In genomic region chr6:16737389-16737788, GRCh38 we compare ENCODE assay signal across 10 cellular contexts. TPM values are rescaled to one million over a fixed set of nuclear protein-coding genes. Genes with fewer than 3 reads are reported as not detected.
A peak's percentile ranks its signal among the peaks of the same experiment; 100 is the strongest.
DNase-seq lines count a peak whose midpoint lies in the region; ATAC-seq and TF ChIP-seq lines count a peak whose summit lies in the region.
"Had no signal": no experiment of that assay in that cellular context is flagged by ENCODE, and none has a peak within 500 bp of the region (broad histone marks: within the 10 kb centered on the region; RNA-seq: fewer than 3 reads in every experiment).

No MANE protein-coding gene starts in this region.

- H3K4me1 Mint-ChIP-seq in T-helper 17 cell, result peaks cover 45% of the 10 kb centered on the region
- peaks cover 33% of the 10 kb centered on the region for H3K4me1 Mint-ChIP-seq in activated T-helper 17 cell treated with anti-CD3 and anti-CD28 coated beads, Interleukin-2, amount 50 U/mL, for 72 hours

- peak overlapping the region in 1 of 4 donors; percentile 15 for H3K27ac ChIP-seq in body of pancreas

- peaks cover 6% of the 10 kb centered on the region for H3K36me3 Mint-ChIP-seq in T-helper 17 cell (ENCODE audit: low read depth)
- H3K36me3 Mint-ChIP-seq in activated T-helper 17 cell treated with anti-CD3 and anti-CD28 coated beads, Interleukin-2, amount 50 U/mL, for 72 hours (ENCODE audit: low read depth), result peaks cover 93% of the 10 kb centered on the region

- WGBS in body of pancreas, 2 donors, result 89 to 91% methylated on average over 1 of the region's 1 CpG

- H3K4me1 ChIP-seq in body of pancreas, result peaks cover 23% of the 10 kb centered on the region

- H3K4me3 Mint-ChIP-seq in T-helper 17 cell, result peak overlapping the region; percentile 71
- no peak overlapping the region for H3K4me3 Mint-ChIP-seq in activated T-helper 17 cell treated with anti-CD3 and anti-CD28 coated beads, Interleukin-2, amount 50 U/mL, for 72 hours

- peak; percentile 37 for DNase-seq in GM03348 (ENCODE audit: low spot score)
- DNase-seq in T-helper 17 cell, result no peak
- peak; percentile 65 for DNase-seq in fibroblast of pulmonary artery (ENCODE audit: low read depth)
- peak; percentile 71 for DNase-seq in pulmonary artery endothelial cell (ENCODE audit: low read depth, low spot score)
- no peak for DNase-seq in NCI-H446 treated with DMSO at 0.1 percent for 48 hours (lab: John Stamatoyannopoulos, UW)
- no peak for DNase-seq in NCI-H345 (lab: John Stamatoyannopoulos, UW)
- DNase-seq in body of pancreas, result no peak
- DNase-seq: activated CD8-positive, alpha-beta memory T cell treated with anti-CD3 and anti-CD28 coated beads for 24 hours; DMS79 had no signal

- H3K27me3 Mint-ChIP-seq in T-helper 17 cell, result no peaks in the 10 kb centered on the region
- no peaks in the 10 kb centered on the region for H3K27me3 Mint-ChIP-seq in activated T-helper 17 cell treated with anti-CD3 and anti-CD28 coated beads, Interleukin-2, amount 50 U/mL, for 72 hours

- H3K27ac Mint-ChIP-seq in T-helper 17 cell, result peak overlapping the region; percentile 56
- H3K27ac Mint-ChIP-seq in activated T-helper 17 cell treated with anti-CD3 and anti-CD28 coated beads, Interleukin-2, amount 50 U/mL, for 72 hours, result no peak overlapping the region

- H3K4me3 ChIP-seq in fibroblast of pulmonary artery (replicated peaks; ENCODE audit: low read depth, low read length) (no peak overlapping the region), body of pancreas (no peak overlapping the region)

- no peaks in the 10 kb centered on the region for H3K9me3 Mint-ChIP-seq in activated T-helper 17 cell treated with anti-CD3 and anti-CD28 coated beads, Interleukin-2, amount 50 U/mL, for 72 hours

- TF ChIP-seq CTCF in fibroblast of pulmonary artery (IDR thresholded peaks at IDR 0.05; ENCODE audit: low read length, missing control alignments), result no peak
- TF ChIP-seq CTCF in body of pancreas (IDR thresholded peaks at IDR 0.05), result no peak

- TF ChIP-seq POLR2A in body of pancreas (IDR thresholded peaks at IDR 0.05), result no peak

- intact Hi-C loops in body of pancreas (cut with DNase I), result no loop called here

- H3K27me3 ChIP-seq in body of pancreas, result no peaks in the 10 kb centered on the region

- H3K9me3 ChIP-seq in T-helper 17 cell (ENCODE audit: control insufficient read depth, low read length, poor library complexity, severe bottlenecking), result no peaks in the 10 kb centered on the region
- no peaks in the 10 kb centered on the region for H3K9me3 ChIP-seq in body of pancreas

- ATAC-seq in T-helper 17 cell, result no peak
- no peak for ATAC-seq in activated T-helper 17 cell treated with anti-CD3 and anti-CD28 coated beads, Interleukin-2, amount 50 U/mL, for 72 hours (replicated peaks)
- no peak for ATAC-seq in body of pancreas

- no peaks in the 10 kb centered on the region for H3K36me3 ChIP-seq in body of pancreas (replicated peaks in 1 of 2; ENCODE audit: insufficient read depth in 1 of 2, low read depth in 2 of 2)

RNA-seq across cellular contexts. Expression of gene ATXN1, which starts 23.9 kb away (rescaled TPM):
- total RNA-seq in T-helper 17 cell, result 100 to 1,000 TPM; 121 to 135 TPM
- 14.2 and 15.9 TPM in 2 replicates for total RNA-seq in pulmonary artery endothelial cell
- 100 to 1,000 TPM in 1 of 2 donors, 10 to 100 TPM in 1; 41.0 to 115 TPM for total RNA-seq in activated T-helper 17 cell treated with anti-CD3 and anti-CD28 coated beads, Interleukin-2, amount 50 U/mL, for 72 hours
- total RNA-seq in body of pancreas, result 10 to 100 TPM; 24.6 to 24.7 TPM

Comparison
In these comparisons a context has a peak if more than half of its experiments do, and no peak if none do; other contexts are left out.
1. DNase-seq: peak in GM03348 (single experiment), fibroblast of pulmonary artery (single experiment) and pulmonary artery endothelial cell (single experiment); none in T-helper 17 cell (0 of 3), NCI-H446 treated with DMSO at 0.1 percent for 48 hours (single experiment), NCI-H345 (single experiment) and body of pancreas (0 of 4).